ENCODE assay signal across 9 cellular contexts in the genomic region with DNA sequence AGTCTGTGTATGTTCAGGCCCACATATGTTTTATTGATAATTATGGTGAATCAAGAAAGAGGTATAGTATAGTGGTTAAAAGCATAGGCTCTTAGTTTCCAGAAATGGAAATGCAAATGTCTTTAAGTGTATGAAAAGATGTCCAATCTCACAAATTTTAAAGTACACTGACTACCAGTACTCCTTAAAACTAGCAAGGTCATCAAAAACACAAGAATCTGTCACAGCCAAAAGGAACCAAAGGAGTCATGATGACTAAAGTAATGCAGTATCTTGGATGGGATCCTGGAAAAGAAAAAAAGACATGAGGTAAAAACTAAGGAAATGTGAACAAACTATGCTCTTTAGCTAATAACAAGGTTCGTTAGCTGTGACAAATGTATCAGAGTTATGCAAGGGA. TPM values are rescaled to one million over a fixed set of nuclear protein-coding genes. Genes with fewer than 3 reads are reported as not detected.
DNase-seq lines count a peak whose midpoint lies in the region; ATAC-seq and TF ChIP-seq lines count a peak whose summit lies in the region.
"Had no signal": no experiment of that assay in that cellular context is flagged by ENCODE, and none has a peak within 500 bp of the region (broad histone marks: within the 10 kb centered on the region; RNA-seq: fewer than 3 reads in every experiment).

No MANE protein-coding gene starts in this region.

- peak overlapping the region; percentile 95 for H3K27ac Mint-ChIP-seq in activated naive CD4-positive, alpha-beta T cell treated with anti-CD3 and anti-CD28 coated beads, Interleukin-2, amount 50 U/mL, for 24 hours
- H3K27ac Mint-ChIP-seq in activated naive CD8-positive, alpha-beta T cell, result peak overlapping the region; percentile 96
- no peak overlapping the region for H3K27ac Mint-ChIP-seq in type B pancreatic cell

- no peak for TF ChIP-seq POLR2A in right lobe of liver (IDR thresholded peaks at IDR 0.05)

- no peaks in the 10 kb centered on the region for H3K4me1 ChIP-seq in right lobe of liver

- H3K4me3 Mint-ChIP-seq in activated naive CD4-positive, alpha-beta T cell treated with anti-CD3 and anti-CD28 coated beads, Interleukin-2, amount 50 U/mL, for 24 hours, result peak overlapping the region; percentile 97
- H3K4me3 Mint-ChIP-seq in activated naive CD8-positive, alpha-beta T cell, result peak overlapping the region; percentile 99
- H3K4me3 Mint-ChIP-seq in type B pancreatic cell, result peak overlapping the region; percentile 99

- WGBS in right lobe of liver (ENCODE audit: insufficient coverage, low coverage, low lambda C conversion rate, missing lambda C conversion rate), result 65% methylated on average over 1 of the region's 1 CpG

- H3K36me3 ChIP-seq in right lobe of liver, result peaks cover 0 to 21% (median 2%) of the 10 kb centered on the region in 4 donors

- H3K27me3 ChIP-seq in right lobe of liver, result peaks cover 0 to 4% of the 10 kb centered on the region in 2 donors

- H3K9me3 Mint-ChIP-seq in activated naive CD4-positive, alpha-beta T cell treated with anti-CD3 and anti-CD28 coated beads, Interleukin-2, amount 50 U/mL, for 24 hours, result no peaks in the 10 kb centered on the region
- H3K9me3 Mint-ChIP-seq in activated naive CD8-positive, alpha-beta T cell (ENCODE audit: low read depth), result no peaks in the 10 kb centered on the region
- no peaks in the 10 kb centered on the region for H3K9me3 Mint-ChIP-seq in type B pancreatic cell

- H3K27me3 Mint-ChIP-seq in activated naive CD4-positive, alpha-beta T cell treated with anti-CD3 and anti-CD28 coated beads, Interleukin-2, amount 50 U/mL, for 24 hours, result no peaks in the 10 kb centered on the region
- no peaks in the 10 kb centered on the region for H3K27me3 Mint-ChIP-seq in activated naive CD8-positive, alpha-beta T cell
- H3K27me3 Mint-ChIP-seq in type B pancreatic cell, result no peaks in the 10 kb centered on the region

- ATAC-seq in right lobe of liver, result no peak
- no peak for ATAC-seq in GM18907 (IDR thresholded peaks at IDR 0.05; ENCODE audit: unreplicated experiment)

- peaks cover 39% of the 10 kb centered on the region for H3K4me1 Mint-ChIP-seq in activated naive CD4-positive, alpha-beta T cell treated with anti-CD3 and anti-CD28 coated beads, Interleukin-2, amount 50 U/mL, for 24 hours
- peaks cover 30% of the 10 kb centered on the region for H3K4me1 Mint-ChIP-seq in activated naive CD8-positive, alpha-beta T cell (ENCODE audit: low read depth)
- no peaks in the 10 kb centered on the region for H3K4me1 Mint-ChIP-seq in type B pancreatic cell (ENCODE audit: unreplicated experiment)

- peaks cover 10% of the 10 kb centered on the region for H3K36me3 Mint-ChIP-seq in activated naive CD4-positive, alpha-beta T cell treated with anti-CD3 and anti-CD28 coated beads, Interleukin-2, amount 50 U/mL, for 24 hours
- peaks cover 9% of the 10 kb centered on the region for H3K36me3 Mint-ChIP-seq in activated naive CD8-positive, alpha-beta T cell
- peaks cover 8% of the 10 kb centered on the region for H3K36me3 Mint-ChIP-seq in type B pancreatic cell

- H3K4me3 ChIP-seq in right lobe of liver, result peak overlapping the region in 2 of 3 donors; percentile 62 to 67

- no peak overlapping the region for H3K27ac ChIP-seq in right lobe of liver

- intact Hi-C loops in right lobe of liver (cut with DNase I), result no loop called here

- H3K9me3 ChIP-seq in right lobe of liver, result no peaks in the 10 kb centered on the region
- H3K9me3 ChIP-seq: tibial nerve had no signal

- TF ChIP-seq CTCF in right lobe of liver (IDR thresholded peaks at IDR 0.05) (no peak), type B pancreatic cell (conservative IDR thresholded peaks at IDR 0.05) (no peak)

- no peak for DNase-seq in activated naive CD4-positive, alpha-beta T cell treated with Interleukin-2 at 50 U/mL for 16 hours
- no peak for DNase-seq in right lobe of liver
- no peak for DNase-seq in type B pancreatic cell (ENCODE audit: extremely low spot score, unreplicated experiment)
- no peak for DNase-seq in RPMI8226
- DNase-seq in activated effector memory CD4-positive, alpha-beta T cell treated with anti-CD3 and anti-CD28 coated beads, Interleukin-2, amount 50 U/mL, for 16 hours, result no peak

RNA-seq across cellular contexts. Expression of a gene that starts 0.7 kb away (rescaled TPM):
- 10 to 100 TPM in 1 of 6 experiments, 1 to 10 TPM in 5; 8.0 to 10.6 (median 9.6) TPM for total RNA-seq in right lobe of liver
- 22.9 and 23.8 TPM in 2 replicates for total RNA-seq in type B pancreatic cell (ENCODE audit: low replicate concordance)
